Comparison of ENCODE assay signal across 13 cellular contexts in the genomic region with DNA sequence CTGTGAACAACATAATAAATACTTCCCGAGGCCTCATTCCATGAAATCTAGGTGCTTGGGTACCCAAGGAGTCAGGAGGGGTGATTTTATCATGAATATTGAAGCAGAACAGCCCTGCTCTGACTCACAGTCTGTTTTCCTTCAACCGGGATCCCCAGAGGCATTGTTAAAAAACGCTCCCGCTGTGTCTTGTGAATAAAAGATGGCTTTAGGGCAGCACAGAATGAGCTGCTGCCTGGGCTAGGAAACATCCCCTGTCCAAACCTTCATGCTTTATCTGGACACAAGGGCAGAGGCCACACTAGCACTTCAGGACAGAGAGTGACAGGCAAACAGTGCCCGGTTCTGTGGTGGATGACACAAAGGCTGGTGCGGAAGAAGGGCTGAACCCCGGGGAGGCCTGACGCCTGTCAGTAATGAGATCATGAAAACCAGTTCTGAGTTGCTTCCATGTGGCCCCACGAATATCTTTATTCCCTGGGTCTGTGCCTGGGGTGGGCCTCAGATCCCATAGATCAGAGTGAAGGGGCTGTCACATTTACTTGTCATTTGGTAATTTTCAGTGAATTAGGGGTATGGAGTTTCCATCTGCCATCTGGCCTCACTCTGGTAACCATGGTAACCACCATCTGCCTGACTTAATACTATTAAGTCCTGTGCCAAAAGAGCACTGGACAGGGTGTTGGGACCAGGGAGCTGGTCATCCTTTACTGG. TPM values are rescaled to one million over a fixed set of nuclear protein-coding genes. Genes with fewer than 3 reads are reported as not detected.
DNase-seq lines count a peak whose midpoint lies in the region; ATAC-seq and TF ChIP-seq lines count a peak whose summit lies in the region.
"Had no signal": no experiment of that assay in that cellular context is flagged by ENCODE, and none has a peak within 500 bp of the region (broad histone marks: within the 10 kb centered on the region; RNA-seq: fewer than 3 reads in every experiment).

No MANE protein-coding gene starts in this region.

- intact Hi-C loops in thyroid gland (cut with DNase I), result no loop called here
- intact Hi-C loops in activated naive CD4-positive, alpha-beta T cell treated with anti-CD3 and anti-CD28 coated beads for 36 hours (cut with micrococcal nuclease), result no loop called here

- peaks cover 3% of the 10 kb centered on the region for H3K4me1 Mint-ChIP-seq in activated naive CD4-positive, alpha-beta T cell treated with anti-CD3 and anti-CD28 coated beads for 36 hours (ENCODE audit: low read depth)

- H3K9me3 ChIP-seq in thyroid gland, result no peaks in the 10 kb centered on the region
- no peaks in the 10 kb centered on the region for H3K9me3 ChIP-seq in upper lobe of left lung

- no peaks in the 10 kb centered on the region for H3K9me3 Mint-ChIP-seq in activated naive CD4-positive, alpha-beta T cell treated with anti-CD3 and anti-CD28 coated beads for 36 hours

- DNase-seq in NCI-H1417 (lab: John Stamatoyannopoulos, UW) (peak in 2 of 3 experiments; percentile 59 to 85), NCI-H1417 treated with DMSO at 0.1 percent for 48 hours (lab: John Stamatoyannopoulos, UW) (no peak), NCI-H446 treated with DMSO at 0.1 percent for 48 hours (lab: John Stamatoyannopoulos, UW) (peak; percentile 82), foreskin keratinocyte (no peak), thyroid gland (peak; percentile 38 to 43), upper lobe of left lung (no peak)
- no peak for DNase-seq in activated naive CD4-positive, alpha-beta T cell treated with Interleukin-2 at 50 U/mL for 16 hours
- no peak for DNase-seq in activated naive CD4-positive, alpha-beta T cell treated with anti-CD3 and anti-CD28 coated beads for 36 hours
- DNase-seq: anterior cingulate cortex, EL, T-helper 9 cell had no signal

- no peak overlapping the region for H3K27ac Mint-ChIP-seq in activated naive CD4-positive, alpha-beta T cell treated with anti-CD3 and anti-CD28 coated beads for 36 hours

- TF ChIP-seq POLR2A in thyroid gland (IDR thresholded peaks at IDR 0.05) (no peak), upper lobe of left lung (IDR thresholded peaks at IDR 0.05) (no peak)

- ATAC-seq in foreskin keratinocyte (peak; percentile 20), upper lobe of left lung (ENCODE audit: low FRiP score in 2 of 2) (no peak)

- CTCF ChIA-PET in activated naive CD4-positive, alpha-beta T cell treated with anti-CD3 and anti-CD28 coated beads for 36 hours (lab: Charles Lee), result no interaction called here

- WGBS in thyroid gland, 2 donors, result 40 to 54% methylated on average over 9 of the region's 9 CpGs
- 36 to 39% methylated on average over 9 of the region's 9 CpGs for WGBS in upper lobe of left lung, 2 donors

- no peak overlapping the region for H3K4me3 Mint-ChIP-seq in activated naive CD4-positive, alpha-beta T cell treated with anti-CD3 and anti-CD28 coated beads for 36 hours

- no peaks in the 10 kb centered on the region for H3K36me3 Mint-ChIP-seq in activated naive CD4-positive, alpha-beta T cell treated with anti-CD3 and anti-CD28 coated beads for 36 hours (ENCODE audit: low read depth)

- no peak for TF ChIP-seq EP300 in upper lobe of left lung (IDR thresholded peaks at IDR 0.05)

- peaks cover 17% of the 10 kb centered on the region for H3K27me3 Mint-ChIP-seq in activated naive CD4-positive, alpha-beta T cell treated with anti-CD3 and anti-CD28 coated beads for 36 hours (ENCODE audit: low read depth)

- no peak for TF ChIP-seq CTCF in foreskin keratinocyte (conservative IDR thresholded peaks at IDR 0.05)
- TF ChIP-seq CTCF in thyroid gland (IDR thresholded peaks at IDR 0.05), result no peak
- no peak for TF ChIP-seq CTCF in upper lobe of left lung (IDR thresholded peaks at IDR 0.05)

- H3K36me3 ChIP-seq in thyroid gland (no peaks in the 10 kb centered on the region), upper lobe of left lung (no peaks in the 10 kb centered on the region)

- H3K27ac ChIP-seq in foreskin keratinocyte, result no peak overlapping the region
- peak overlapping the region in 2 of 3 donors; percentile 13 to 74 for H3K27ac ChIP-seq in thyroid gland
- no peak overlapping the region for H3K27ac ChIP-seq in upper lobe of left lung

- H3K4me3 ChIP-seq in thyroid gland (replicated peaks in 1 of 3), result no peak overlapping the region
- no peak overlapping the region for H3K4me3 ChIP-seq in upper lobe of left lung
- H3K4me3 ChIP-seq: smooth muscle cell had no signal

- H3K4me1 ChIP-seq in foreskin keratinocyte (no peaks in the 10 kb centered on the region), thyroid gland (peaks cover 50 to 66% of the 10 kb centered on the region in 2 donors), upper lobe of left lung (peaks cover 2 to 20% (median 12%) of the 10 kb centered on the region in 4 donors)

- H3K27me3 ChIP-seq in foreskin keratinocyte (peaks cover 66% of the 10 kb centered on the region), thyroid gland (no peaks in the 10 kb centered on the region), upper lobe of left lung (peaks cover 0 to 14% (median 2%) of the 10 kb centered on the region in 4 donors)

RNA-seq across cellular contexts. Expression of a gene that starts 2.6 kb away (rescaled TPM):
- total RNA-seq in foreskin keratinocyte, result 0.46 TPM in 1 of 2 replicates, not detected in the other
- polyA plus RNA-seq in foreskin keratinocyte, result 0.20 TPM in 1 of 2 replicates, not detected in the other
- 100 to 1,000 TPM in 1 of 4 donors, 10 to 100 TPM in 3; 20.3 to 116 (median 29.1) TPM for total RNA-seq in thyroid gland
- total RNA-seq in upper lobe of left lung, result 1 to 10 TPM in 2 of 6 donors, under 1 TPM in 1, not detected in 3; 0.66 to 2.6 (median 1.4) TPM
- total RNA-seq in activated naive CD4-positive, alpha-beta T cell treated with anti-CD3 and anti-CD28 coated beads for 36 hours, result under 1 TPM; 0.20 to 0.26 TPM
- total RNA-seq: OCI-LY7 had no signal

RNA-seq across cellular contexts. Expression of a gene that starts 29.2 kb away (rescaled TPM):
- total RNA-seq in foreskin keratinocyte (29.8 and 38.4 TPM in 2 replicates), thyroid gland (10 to 100 TPM; 11.3 to 33.9 (median 22.8) TPM), upper lobe of left lung (10 to 100 TPM in 3 of 6 donors, 1 to 10 TPM in 3; 2.1 to 18.0 (median 8.5) TPM)
- polyA plus RNA-seq in foreskin keratinocyte, result 15.3 and 21.3 TPM in 2 replicates
- total RNA-seq in activated naive CD4-positive, alpha-beta T cell treated with anti-CD3 and anti-CD28 coated beads for 36 hours, result 10 to 100 TPM; 14.1 to 17.9 TPM

Comparison
In these comparisons a context has a peak if more than half of its experiments do, and no peak if none do; other contexts are left out.
1. DNase-seq: peak in NCI-H1417 (2 of 3), NCI-H446 treated with DMSO at 0.1 percent for 48 hours (single experiment) and thyroid gland (2 of 2); none in NCI-H1417 treated with DMSO at 0.1 percent for 48 hours (single experiment), foreskin keratinocyte (0 of 2), activated naive CD4-positive, alpha-beta T cell treated with Interleukin-2 at 50 U/mL for 16 hours (single experiment), upper lobe of left lung (0 of 2) and activated naive CD4-positive, alpha-beta T cell treated with anti-CD3 and anti-CD28 coated beads for 36 hours (single experiment).
2. H3K27ac ChIP-seq: peak in thyroid gland (2 of 3); none in foreskin keratinocyte (single experiment) and upper lobe of left lung (0 of 4).
3. RNA of a gene that starts 2.6 kb away (total RNA-seq): 20.3 to 116 TPM in thyroid gland; 0.66 to 2.6 TPM in upper lobe of left lung, 0.46 TPM in foreskin keratinocyte and 0.20 to 0.26 TPM in activated naive CD4-positive, alpha-beta T cell treated with anti-CD3 and anti-CD28 coated beads for 36 hours; every median in the first group is over 4 times any median in the second.